In the genomic region with DNA sequence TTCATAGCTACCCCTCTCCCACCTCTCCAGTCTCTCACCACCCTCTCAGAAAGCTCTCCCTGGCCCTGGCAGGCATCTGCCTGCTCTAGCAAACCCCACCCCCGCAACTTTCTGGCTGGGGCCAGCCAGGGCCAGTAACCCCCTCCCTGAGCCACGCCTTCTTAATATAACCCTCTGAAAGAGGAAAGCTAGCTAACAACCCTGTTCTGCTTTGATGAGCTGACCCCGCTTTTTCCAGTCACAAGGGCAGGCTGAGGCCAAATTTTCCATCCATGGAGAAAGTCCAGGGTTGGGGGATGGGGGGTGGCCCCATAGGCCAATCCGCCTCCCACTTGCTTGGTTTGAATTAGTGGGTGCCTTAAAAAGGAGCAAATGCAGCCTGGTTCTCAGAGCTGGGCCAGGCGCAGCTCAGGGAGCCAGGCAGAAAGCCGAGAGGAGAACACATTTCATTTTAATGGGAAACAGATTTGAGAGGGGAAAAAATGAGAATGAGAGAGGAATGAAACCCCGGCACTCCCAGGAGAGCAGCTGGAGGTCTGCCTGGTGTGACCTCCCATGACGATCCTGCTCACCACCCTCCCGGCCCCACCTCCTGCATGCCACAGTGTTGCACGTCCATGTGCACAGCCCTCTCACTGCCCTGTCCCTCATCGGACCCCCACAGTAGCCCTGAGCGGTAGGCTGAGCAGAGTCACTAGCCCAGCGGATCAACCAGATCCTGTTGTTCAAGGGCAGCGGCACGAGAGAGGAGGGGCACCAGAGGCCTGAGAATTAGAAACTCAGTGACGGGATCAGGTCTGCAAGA, we compare ENCODE assay signal across 8 cellular contexts.
DNase-seq lines count a peak whose midpoint lies in the region; ATAC-seq and TF ChIP-seq lines count a peak whose summit lies in the region.

No MANE protein-coding gene starts in this region.

- H3K27ac ChIP-seq in BLaER1 treated with 17β-estradiol and CSF1 and Interleukin-3, amounts not matched to agents 10 nM and 100 nM = peak overlapping the region in 1 of 11 experiments; percentile 43; a peak in 1 of 22 replicates
- H3K27ac ChIP-seq in prostate gland (peak overlapping the region; percentile 65 to 73), foreskin keratinocyte (no peak overlapping the region)

- H3K4me3 ChIP-seq in BLaER1 treated with 17β-estradiol and CSF1 and Interleukin-3, amounts not matched to agents 10 nM and 100 nM = no peak overlapping the region
- no peak overlapping the region for H3K4me3 ChIP-seq in prostate gland

- H3K4me1 Mint-ChIP-seq in T-helper 17 cell = peaks cover 6% of the 10 kb centered on the region

- H4K20me1 ChIP-seq in BLaER1 treated with 17β-estradiol and CSF1 and Interleukin-3, amounts not matched to agents 10 nM and 100 nM = no peaks in the 10 kb centered on the region

- TF ChIP-seq POLR2A in prostate gland (IDR thresholded peaks at IDR 0.05) = no peak

- peaks cover 24% of the 10 kb centered on the region for H3K27me3 Mint-ChIP-seq in T-helper 17 cell

- intact Hi-C loops in Right ventricle myocardium inferior (cut with DNase I) = loop anchor here (2.0 to 5.0 kb wide), 2 partner anchors 49 to 73 kb away; no protein-coding TSS in a partner anchor
- intact Hi-C loops in prostate gland (cut with DNase I) = loop anchor here (2.0 to 5.0 kb wide), 3 partner anchors 44 to 91 kb away; no protein-coding TSS in a partner anchor

- no peak for ATAC-seq in T-helper 17 cell
- peak; percentile 75 for ATAC-seq in Right ventricle myocardium inferior
- ATAC-seq in GM18517 (IDR thresholded peaks at IDR 0.05; ENCODE audit: unreplicated experiment) = no peak
- ATAC-seq in foreskin keratinocyte = no peak

- peak overlapping the region; percentile 51 to 83 (median 70) for H3K4me2 ChIP-seq in BLaER1 treated with 17β-estradiol and CSF1 and Interleukin-3, amounts not matched to agents 10 nM and 100 nM

- H3K36me3 ChIP-seq in BLaER1 treated with 17β-estradiol and CSF1 and Interleukin-3, amounts not matched to agents 10 nM and 100 nM = no peaks in the 10 kb centered on the region
- H3K36me3 ChIP-seq in prostate gland = no peaks in the 10 kb centered on the region

- peak overlapping the region in 6 of 11 experiments; percentile 16 to 53 (median 26); a peak in 7 of 22 replicates for H3K9ac ChIP-seq in BLaER1 treated with 17β-estradiol and CSF1 and Interleukin-3, amounts not matched to agents 10 nM and 100 nM

- H3K4me3 Mint-ChIP-seq in T-helper 17 cell = no peak overlapping the region

- no peaks in the 10 kb centered on the region for H3K9me3 ChIP-seq in BLaER1 treated with 17β-estradiol and CSF1 and Interleukin-3, amounts not matched to agents 10 nM and 100 nM (replicated peaks in 1 of 11)
- H3K9me3 ChIP-seq in T-helper 17 cell (ENCODE audit: control insufficient read depth, low read length, poor library complexity, severe bottlenecking) (no peaks in the 10 kb centered on the region), prostate gland (no peaks in the 10 kb centered on the region)

- H3K36me3 Mint-ChIP-seq in T-helper 17 cell (ENCODE audit: low read depth) = peaks cover 6% of the 10 kb centered on the region

- DNase-seq in T-helper 17 cell (no peak), Right ventricle myocardium inferior (ENCODE audit: missing footprints) (peak; percentile 76), prostate gland (ENCODE audit: low spot score) (no peak), T-helper 1 cell (no peak), foreskin keratinocyte (no peak)
- DNase-seq in activated CD4-positive, alpha-beta T cell treated with anti-CD3 and anti-CD28 coated beads for 48 hours = no peak

- peaks cover 15 to 26% (median 17%) of the 10 kb centered on the region in 10 experiments for H3K4me1 ChIP-seq in BLaER1 treated with 17β-estradiol and CSF1 and Interleukin-3, amounts not matched to agents 10 nM and 100 nM
- H3K4me1 ChIP-seq in prostate gland (replicated peaks) = no peaks in the 10 kb centered on the region
- H3K4me1 ChIP-seq in foreskin keratinocyte = peaks cover 24% of the 10 kb centered on the region

- H3K27ac Mint-ChIP-seq in T-helper 17 cell = peak overlapping the region; percentile 45

- TF ChIP-seq CTCF in prostate gland (IDR thresholded peaks at IDR 0.05) = no peak
- TF ChIP-seq CTCF in foreskin keratinocyte (conservative IDR thresholded peaks at IDR 0.05) = no peak

- no peaks in the 10 kb centered on the region for H3K27me3 ChIP-seq in BLaER1 treated with 17β-estradiol and CSF1 and Interleukin-3, amounts not matched to agents 10 nM and 100 nM
- H3K27me3 ChIP-seq in prostate gland (replicated peaks; ENCODE audit: insufficient read depth) (no peaks in the 10 kb centered on the region), foreskin keratinocyte (no peaks in the 10 kb centered on the region)

- WGBS in prostate gland = 52% methylated on average over 16 of the region's 16 CpGs
